In genomic region chr1:30823969-30824735, GRCh38 we compare ENCODE assay signal across 8 cellular contexts.
DNase-seq lines count a peak whose midpoint lies in the region; ATAC-seq, FAIRE-seq and TF ChIP-seq lines count a peak whose summit lies in the region.

No MANE protein-coding gene starts in this region.

- peaks cover 6% of the 10 kb centered on the region; the same call in 1 of the 2 replicates for H3K4me1 ChIP-seq in OCI-LY3 (ENCODE audit: low read length)
- peaks cover 10% of the 10 kb centered on the region for H3K4me1 ChIP-seq in endothelial cell of umbilical vein (ENCODE audit: control insufficient read depth, extremely low read depth, insufficient read depth, low read length)

- BruUV-seq in endothelial cell of umbilical vein (replicated peaks; lab: Mats Ljungman, UMichigan): TSS peak; percentile 100

- H3K4me2 ChIP-seq in OCI-LY3 (ENCODE audit: low read length) (peak overlapping the region; percentile 99), endothelial cell of umbilical vein (ENCODE audit: insufficient read depth, low read length) (peak overlapping the region; percentile 62)

- H3K9me3 ChIP-seq in OCI-LY3 (ENCODE audit: insufficient read depth, low read length): no peaks in the 10 kb centered on the region
- H3K9me3 ChIP-seq in endothelial cell of umbilical vein (replicated peaks; ENCODE audit: control insufficient read depth, insufficient read depth, low read length): no peaks in the 10 kb centered on the region

- TF ChIP-seq POLR2A in endothelial cell of umbilical vein (IDR thresholded peaks at IDR 0.05; ENCODE audit: low read depth, low read length): peak; percentile 73

- POLR2A ChIA-PET in endothelial cell of umbilical vein (lab: Charles Lee): interaction anchor here (0.8 to 2.8 kb wide), 3 partner anchors 17 to 23 kb away, joined by 3 to 15 read pairs (median 9); no protein-coding TSS in a partner anchor

- H3K9me1 ChIP-seq in endothelial cell of umbilical vein (replicated peaks; ENCODE audit: control insufficient read depth, extremely low read depth, insufficient read depth, low read length): no peaks in the 10 kb centered on the region

- H3K4me3 ChIP-seq in OCI-LY3 (ENCODE audit: low read length): peak overlapping the region; percentile 92
- peak overlapping the region in 2 of 3 experiments; percentile 39 to 40 for H3K4me3 ChIP-seq in endothelial cell of umbilical vein (replicated peaks in 1 of 3; ENCODE audit: insufficient read depth in 1 of 3, low read depth in 1 of 3, low read length in 3 of 3)

- TF ChIP-seq CTCF in OCI-LY3 (IDR thresholded peaks at IDR 0.05; ENCODE audit: low read depth, low read length) (no peak), endothelial cell of umbilical vein (IDR thresholded peaks at IDR 0.05; ENCODE audit: extremely low read depth in 1 of 2, insufficient read depth in 1 of 2, low read depth in 1 of 2, low read length in 2 of 2) (no peak)

- peak; percentile 99 for FAIRE-seq in endothelial cell of umbilical vein (lab: Jason Lieb, UNC)

- H4K20me1 ChIP-seq in OCI-LY3 (ENCODE audit: insufficient read depth, low read length) (no peaks in the 10 kb centered on the region), endothelial cell of umbilical vein (replicated peaks; ENCODE audit: control insufficient read depth, extremely low read depth, insufficient read depth, low read length) (no peaks in the 10 kb centered on the region)

- H3K9ac ChIP-seq in OCI-LY3 (ENCODE audit: low read length): peak overlapping the region; percentile 63
- peak overlapping the region; percentile 76 for H3K9ac ChIP-seq in endothelial cell of umbilical vein (replicated peaks; ENCODE audit: extremely low read depth, insufficient read depth, low read length)

- peak; percentile 88 for ATAC-seq in GM21526 (IDR thresholded peaks at IDR 0.05; ENCODE audit: low FRiP score, unreplicated experiment)

- CTCF ChIA-PET in endothelial cell of umbilical vein (lab: Charles Lee): interaction anchor here (1.0 to 4.3 kb wide), 10 partner anchors 8 to 87 kb away, joined by 3 to 47 read pairs (median 4); no protein-coding TSS in a partner anchor

- H3K79me2 ChIP-seq in OCI-LY3 (ENCODE audit: low read length) (no peaks in the 10 kb centered on the region), endothelial cell of umbilical vein (ENCODE audit: control insufficient read depth, insufficient read depth, low read length) (no peaks in the 10 kb centered on the region)

- H3K27ac ChIP-seq in OCI-LY3 (ENCODE audit: low read length) (no peak overlapping the region), endothelial cell of umbilical vein (ENCODE audit: insufficient read depth, low read depth, low read length) (peak overlapping the region; percentile 80)

- H3K27me3 ChIP-seq in OCI-LY3 (ENCODE audit: low read depth, low read length) (peaks cover under 1% of the 10 kb centered on the region; the same call in 1 of the 2 replicates), endothelial cell of umbilical vein (ENCODE audit: control insufficient read depth in 2 of 2, insufficient read depth in 2 of 2, low read length in 2 of 2) (peaks cover 27% of the 10 kb centered on the region in 2 experiments)

- H2AFZ ChIP-seq in OCI-LY3 (ENCODE audit: low read depth, low read length) (peak overlapping the region; percentile 95; the same call in 1 of the 2 replicates), endothelial cell of umbilical vein (ENCODE audit: low read depth, low read length) (peak overlapping the region; percentile 83)

- no peaks in the 10 kb centered on the region for H3K36me3 ChIP-seq in OCI-LY3 (replicated peaks; ENCODE audit: low read depth, low read length)
- no peaks in the 10 kb centered on the region for H3K36me3 ChIP-seq in endothelial cell of umbilical vein (ENCODE audit: control insufficient read depth in 2 of 2, extremely low read depth in 1 of 2, insufficient read depth in 2 of 2, low read length in 2 of 2)

- peak; percentile 40 for DNase-seq in CMK (ENCODE audit: low read depth)
- DNase-seq in HuH-7 (ENCODE audit: low spot score): peak; percentile 97
- DNase-seq in activated T-cell treated with anti-CD3 and anti-CD28 coated beads for 24 hours (ENCODE audit: low read depth): peak; percentile 30
- DNase-seq in endothelial cell of umbilical vein (ENCODE audit: low read depth, low spot score): peak; percentile 98
- DNase-seq in mesenteric fat pad (ENCODE audit: low spot score): peak; percentile 96
- peak; percentile 22 for DNase-seq in stimulated activated CD8-positive, alpha-beta memory T cell treated with anti-CD3 and anti-CD28 coated beads, Interleukin-15, amount 100 ng/mL, for 1 hour (ENCODE audit: low read depth)

- intact Hi-C loops in endothelial cell of umbilical vein (cut with micrococcal nuclease): loop anchor here (1.0 kb wide), 3 partner anchors 9 to 17 kb away; no protein-coding TSS in a partner anchor

- dilution Hi-C loops in endothelial cell of umbilical vein (cut with MboI; ENCODE audit: extremely low pct_ligation_motif_present, low sequenced_read_pairs): loop anchor here (25.0 kb wide), 1 partner anchor 88 kb away; the partner anchor contains the start of gene SDC3

TF ChIP-seq in endothelial cell of umbilical vein, 7 proteins besides CTCF, POLR2A, EP300 and RAD21:
- TF ChIP-seq MYC (IDR thresholded peaks at IDR 0.05; ENCODE audit: low read depth, low read length) (no peak), POLR2AphosphoS5 (IDR thresholded peaks at IDR 0.05; ENCODE audit: insufficient read depth, low read depth, low read length) (peak; percentile 47), FOS (IDR thresholded peaks at IDR 0.05; ENCODE audit: borderline replicate concordance, insufficient read depth, low read length) (peak; percentile 89), MAX (IDR thresholded peaks at IDR 0.05; ENCODE audit: insufficient read depth, insufficient read length) (no peak), EZH2 (IDR thresholded peaks at IDR 0.05; ENCODE audit: borderline replicate concordance, low read depth, low read length, severe bottlenecking) (no peak), JUN (IDR thresholded peaks at IDR 0.05; ENCODE audit: borderline replicate concordance, insufficient read depth, insufficient read length, low read depth) (peak; percentile 66), GATA2 (IDR thresholded peaks at IDR 0.05; ENCODE audit: insufficient read depth, insufficient read length, low read depth, low read length) (no peak)

Comparison
In these comparisons a context has a peak if more than half of its experiments do, and no peak if none do; other contexts are left out.
1. DNase-seq: peak in every context shown above with its lines; median percentile 98 in endothelial cell of umbilical vein; 97 in HuH-7; 96 in mesenteric fat pad; 40 in CMK; 30 in activated T-cell treated with anti-CD3 and anti-CD28 coated beads for 24 hours; 22 in stimulated activated CD8-positive, alpha-beta memory T cell treated with anti-CD3 and anti-CD28 coated beads, Interleukin-15, amount 100 ng/mL, for 1 hour.